Comparison of ENCODE assay signal across 1 cellular context in genomic region chr16:23679274-23679985, GRCh38.
TF ChIP-seq lines count a peak whose summit lies in the region.

No MANE protein-coding gene starts in this region.

TF ChIP-seq in IMR-90, 13 proteins besides CTCF, POLR2A, EP300 and RAD21:
- no peak for TF ChIP-seq RFX5 (IDR thresholded peaks at IDR 0.05; ENCODE audit: low read depth, low read length)
